29 cellular contexts compared by ENCODE assay signal in genomic region chr12:76639646-76640045, GRCh38.
"Had no signal": no experiment of that assay in that cellular context is flagged by ENCODE, and none has a peak within 500 bp of the region (broad histone marks: within the 10 kb centered on the region; RNA-seq: fewer than 3 reads in every experiment).

No MANE protein-coding gene starts in this region.

- H3K36me3 ChIP-seq: esophagus muscularis mucosa, gastroesophageal sphincter, heart right ventricle, left lung, ovary, stomach, thyroid gland had no signal

- H3K9me3 ChIP-seq: esophagus muscularis mucosa, gastroesophageal sphincter, heart right ventricle, left lung, ovary, psoas muscle, stomach, thyroid gland had no signal

- H3K4me1 Mint-ChIP-seq: nephron had no signal

- H3K4me1 ChIP-seq: esophagus muscularis mucosa, gastroesophageal sphincter, left lung, psoas muscle, stomach, thyroid gland had no signal

- H3K27ac ChIP-seq: coronary artery, esophagus muscularis mucosa, foreskin keratinocyte, gastroesophageal sphincter, heart right ventricle, left lung, ovary, psoas muscle, stomach, thyroid gland had no signal

- H3K36me3 Mint-ChIP-seq: naive thymus-derived CD4-positive, alpha-beta T cell; type B pancreatic cell had no signal

- H3K27ac Mint-ChIP-seq: nephron, type B pancreatic cell had no signal

- H3K27me3 Mint-ChIP-seq: naive thymus-derived CD4-positive, alpha-beta T cell; type B pancreatic cell had no signal

- H3K4me3 Mint-ChIP-seq: naive thymus-derived CD4-positive, alpha-beta T cell; nephron; type B pancreatic cell had no signal

- H3K27me3 ChIP-seq: esophagus muscularis mucosa, foreskin keratinocyte, gastroesophageal sphincter, heart right ventricle, left lung, ovary, stomach, thyroid gland had no signal

- H3K4me3 ChIP-seq: coronary artery, esophagus muscularis mucosa, gastroesophageal sphincter, heart right ventricle, left lung, ovary, psoas muscle, smooth muscle cell, stomach, thyroid gland had no signal

- ATAC-seq: foreskin keratinocyte; gastroesophageal sphincter; heart right ventricle; left cardiac atrium; left lung; naive thymus-derived CD4-positive, alpha-beta T cell; psoas muscle; sciatic nerve had no signal

- H3K9me3 Mint-ChIP-seq: naive thymus-derived CD4-positive, alpha-beta T cell; nephron; type B pancreatic cell had no signal

- DNase-seq: dermis blood vessel endothelial cell; effector memory CD4-positive, alpha-beta T cell; foreskin keratinocyte; heart right ventricle; hippocampal formation; left cardiac atrium; left lung; mammary epithelial cell; mesendoderm; midbrain; naive thymus-derived CD4-positive, alpha-beta T cell; occipital lobe; ovary; posterior cingulate gyrus; psoas muscle; stimulated activated CD4-positive, alpha-beta T cell treated with anti-CD3 and anti-CD28 coated beads, Interleukin-12 subunit alpha, Interleukin-12 subunit beta, amount 100 ng/mL, for 4 hours; stimulated activated CD4-positive, alpha-beta T cell treated with anti-CD3 and anti-CD28 coated beads, Interleukin-1b, Interleukin-23, amount 100 ng/mL, for 48 hours; stimulated activated CD4-positive, alpha-beta T cell treated with anti-CD3 and anti-CD28 coated beads, Interleukin-4, amount 100 ng/mL, for 1 hour; stimulated activated CD8-positive, alpha-beta memory T cell treated with anti-CD3 and anti-CD28 coated beads, Interleukin-4, amount 100 ng/mL, for 48 hours; stimulated activated naive CD4-positive, alpha-beta T cell treated with Interleukin-2 at 50 U/mL for 16 hours; stomach; thyroid gland had no signal

- H3K4me2 ChIP-seq: smooth muscle cell had no signal
